ENCODE assay signal across 1 cellular context in genomic region chr11:65418431-65418680, GRCh38.
TF ChIP-seq lines count a peak whose summit lies in the region.

No MANE protein-coding gene starts in this region.

TF ChIP-seq in K562, 482 proteins besides CTCF, POLR2A, EP300 and RAD21:
- 0 out of 2 replicates have a peak, but pooled peaks have one; percentile 52 for TF ChIP-seq ZNF695 (CRISPR knock-in tag; IDR thresholded peaks at IDR 0.05)
- no peak for TF ChIP-seq MECOM (CRISPR knock-in tag; IDR thresholded peaks at IDR 0.05)
- TF ChIP-seq ZNF740 (CRISPR knock-in tag; IDR thresholded peaks at IDR 0.05): no peak; the same call in 1 of the 2 replicates
- TF ChIP-seq ZNF740 (tag; IDR thresholded peaks at IDR 0.05): peak in 1 of 2 experiments; percentile 17; a peak in 1 of 4 replicates
- no peak for TF ChIP-seq BMI1 (IDR thresholded peaks at IDR 0.05; ENCODE audit: low read length)
- TF ChIP-seq REST (CRISPR knock-in tag; IDR thresholded peaks at IDR 0.05; ENCODE audit: low read depth): peak; percentile 68; the same call in 1 of the 2 replicates
- peak; percentile 30 for TF ChIP-seq ERF (CRISPR knock-in tag; IDR thresholded peaks at IDR 0.05)
- 0 out of 2 replicates have a peak, but pooled peaks have one; percentile 1 for TF ChIP-seq DEAF1 (CRISPR knock-in tag; IDR thresholded peaks at IDR 0.05)
- 0 out of 2 replicates have a peak, but pooled peaks have one; percentile 31 for TF ChIP-seq SPI1 (IDR thresholded peaks at IDR 0.05; ENCODE audit: borderline replicate concordance, low read depth, low read length)
- peak; percentile 31 for TF ChIP-seq SAP30 (IDR thresholded peaks at IDR 0.05; ENCODE audit: borderline replicate concordance, insufficient read depth, low read depth, low read length, poor library complexity, severe bottlenecking)
- peak in 1 of 2 experiments; percentile 55; a peak in 1 of 4 replicates for TF ChIP-seq MLLT1 (IDR thresholded peaks at IDR 0.05)
- TF ChIP-seq ZFP91 (CRISPR knock-in tag; IDR thresholded peaks at IDR 0.05): 0 out of 2 replicates have a peak, but pooled peaks have one; percentile 10
- TF ChIP-seq CBX8 (IDR thresholded peaks at IDR 0.05; ENCODE audit: borderline replicate concordance, extremely low read depth, low read depth, low read length, poor library complexity, severe bottlenecking): no peak
- TF ChIP-seq POLR2G (IDR thresholded peaks at IDR 0.05; ENCODE audit: low read depth, low read length): peak; percentile 16; the same call in 1 of the 2 replicates
- TF ChIP-seq CHD1 (IDR thresholded peaks at IDR 0.05; ENCODE audit: low read length): peak; percentile 98
- TF ChIP-seq NR4A1 (CRISPR knock-in tag; IDR thresholded peaks at IDR 0.05): no peak
- no peak for TF ChIP-seq NR4A1 (tag; IDR thresholded peaks at IDR 0.05)
- TF ChIP-seq IRF9 (tag; IDR thresholded peaks at IDR 0.05): no peak
- TF ChIP-seq MCM7 (IDR thresholded peaks at IDR 0.05): 0 out of 4 replicates have a peak, but pooled peaks of 1 of the 2 experiments have one; percentile 6
- TF ChIP-seq THRB (CRISPR knock-in tag; conservative IDR thresholded peaks at IDR 0.05): 0 out of 2 replicates have a peak, but pooled peaks have one; percentile 11
- TF ChIP-seq KHSRP (IDR thresholded peaks at IDR 0.05): no peak
- peak; percentile 32; the same call in 1 of the 2 replicates for TF ChIP-seq SUPT5H (IDR thresholded peaks at IDR 0.05)
- no peak for TF ChIP-seq HNRNPH1 (optimal IDR thresholded peaks at IDR 0.05; ENCODE audit: low read depth, low read length)
- peak; percentile 88 for TF ChIP-seq SMARCA5 (IDR thresholded peaks at IDR 0.05)
- TF ChIP-seq SIN3B (IDR thresholded peaks at IDR 0.05; ENCODE audit: low read depth): no peak
- peak; percentile 30 for TF ChIP-seq POLR2B (IDR thresholded peaks at IDR 0.05; ENCODE audit: low read depth, partially characterized antibody)
- no peak for TF ChIP-seq BDP1 (IDR thresholded peaks at IDR 0.05; ENCODE audit: insufficient read depth, insufficient read length)
- TF ChIP-seq MYC (IDR thresholded peaks at IDR 0.05; ENCODE audit: low read depth, low read length): no peak
- TF ChIP-seq MYC (CRISPR knock-in tag; IDR thresholded peaks at IDR 0.05; ENCODE audit: borderline replicate concordance, low read depth): peak; percentile 13; the same call in 1 of the 2 replicates
- 0 out of 4 replicates have a peak, but pooled peaks of 1 of the 2 experiments have one; percentile 4 for TF ChIP-seq SRF (CRISPR knock-in tag; IDR thresholded peaks at IDR 0.05)
